In the genomic region with DNA sequence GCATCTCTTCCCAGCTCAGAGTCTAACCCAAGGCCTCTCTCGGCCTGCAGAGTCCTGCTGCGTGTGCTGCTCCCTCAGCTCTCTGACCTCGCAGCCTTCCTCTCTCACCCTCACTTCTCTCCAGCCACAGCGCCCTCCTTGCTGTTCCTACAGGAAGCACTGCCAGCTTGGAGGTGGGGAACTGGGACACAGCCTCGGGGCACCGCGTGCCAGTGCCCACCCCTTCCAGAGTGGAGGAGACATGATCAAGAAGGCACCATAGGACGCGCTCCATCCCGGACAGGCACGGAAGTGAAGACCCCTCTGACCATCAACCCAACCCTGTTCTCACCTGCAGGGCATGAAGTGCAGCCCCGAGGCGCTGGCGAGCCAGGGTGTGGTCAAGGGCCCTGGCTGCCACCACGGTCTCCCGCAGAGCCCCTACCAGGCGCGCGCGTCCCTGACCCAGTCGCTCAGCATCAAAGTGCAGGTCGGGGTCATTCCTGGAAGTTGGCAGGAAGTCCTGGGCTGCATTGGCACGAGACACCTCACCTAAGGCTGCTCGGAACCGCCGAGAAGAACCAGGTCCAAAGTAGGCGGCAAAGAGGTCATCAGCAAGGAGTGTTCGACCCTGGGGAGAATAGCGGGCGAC, we compare ENCODE assay signal across 15 cellular contexts. TPM values are rescaled to one million over a fixed set of nuclear protein-coding genes. Genes with fewer than 3 reads are reported as not detected.
DNase-seq lines count a peak whose midpoint lies in the region; ATAC-seq lines count a peak whose summit lies in the region.
"Had no signal": no experiment of that assay in that cellular context is flagged by ENCODE, and none has a peak within 500 bp of the region (broad histone marks: within the 10 kb centered on the region; RNA-seq: fewer than 3 reads in every experiment).

No MANE protein-coding gene starts in this region.

- no peak for DNase-seq in stimulated activated naive CD8-positive, alpha-beta T cell treated with anti-CD3 and anti-CD28 coated beads, Interleukin-15, amount 100 ng/mL, for 72 hours
- DNase-seq in cerebellum (ENCODE audit: low spot score): no peak
- no peak for DNase-seq in LoVo (ENCODE audit: low spot score)
- DNase-seq in stimulated activated CD4-positive, alpha-beta T cell treated with anti-CD3 and anti-CD28 coated beads, Interleukin-2, amount 100 ng/mL, for 48 hours: no peak
- DNase-seq in anterior cingulate cortex (lab: John Stamatoyannopoulos, UW): no peak
- DNase-seq: KG1, NCI-H146, NCI-H446 had no signal

- peaks cover 27 to 32% of the 10 kb centered on the region in 2 donors for H3K4me1 ChIP-seq in mucosa of rectum (ENCODE audit: control insufficient read depth in 2 of 2, insufficient read depth in 2 of 2, low read length in 2 of 2)

- H3K4me1 Mint-ChIP-seq in stimulated activated naive CD8-positive, alpha-beta T cell treated with anti-CD3 and anti-CD28 coated beads, Interleukin-15, Interleukin-2, amounts not matched to agents 100 ng/mL and 50 ng/mL, for 24 hours (ENCODE audit: low read depth): peaks cover 61% of the 10 kb centered on the region
- peaks cover 61% of the 10 kb centered on the region for H3K4me1 Mint-ChIP-seq in stimulated activated naive CD8-positive, alpha-beta T cell treated with anti-CD3 and anti-CD28 coated beads, Interleukin-15, amount 100 ng/mL, for 72 hours
- H3K4me1 Mint-ChIP-seq in activated T-helper 17 cell treated with anti-CD3 and anti-CD28 coated beads, Interleukin-2, amount 50 U/mL, for 72 hours: peaks cover 22% of the 10 kb centered on the region

- peak overlapping the region; percentile 53 for H3K27ac Mint-ChIP-seq in stimulated activated naive CD8-positive, alpha-beta T cell treated with anti-CD3 and anti-CD28 coated beads, Interleukin-15, Interleukin-2, amounts not matched to agents 100 ng/mL and 50 ng/mL, for 24 hours
- H3K27ac Mint-ChIP-seq in stimulated activated naive CD8-positive, alpha-beta T cell treated with anti-CD3 and anti-CD28 coated beads, Interleukin-15, amount 100 ng/mL, for 72 hours: peak overlapping the region in 1 of 2 donors; percentile 91
- peak overlapping the region; percentile 82 for H3K27ac Mint-ChIP-seq in activated T-helper 17 cell treated with anti-CD3 and anti-CD28 coated beads, Interleukin-2, amount 50 U/mL, for 72 hours

- no peaks in the 10 kb centered on the region for H3K27me3 ChIP-seq in mucosa of rectum (ENCODE audit: control insufficient read depth in 2 of 2, insufficient read depth in 2 of 2, low read length in 2 of 2)
- H3K27me3 ChIP-seq: pancreas had no signal

- peaks cover 10 to 12% of the 10 kb centered on the region in 2 donors for H3K36me3 ChIP-seq in mucosa of rectum (ENCODE audit: control insufficient read depth in 2 of 2, insufficient read depth in 2 of 2, low read length in 2 of 2)

- no peak overlapping the region for H3K4me3 ChIP-seq in mucosa of rectum (ENCODE audit: low read length in 2 of 2)

- no peak overlapping the region for H3K4me3 Mint-ChIP-seq in stimulated activated naive CD8-positive, alpha-beta T cell treated with anti-CD3 and anti-CD28 coated beads, Interleukin-15, Interleukin-2, amounts not matched to agents 100 ng/mL and 50 ng/mL, for 24 hours
- H3K4me3 Mint-ChIP-seq in stimulated activated naive CD8-positive, alpha-beta T cell treated with anti-CD3 and anti-CD28 coated beads, Interleukin-15, amount 100 ng/mL, for 72 hours: peak overlapping the region in 1 of 2 donors; percentile 84
- peak overlapping the region; percentile 64 for H3K4me3 Mint-ChIP-seq in activated T-helper 17 cell treated with anti-CD3 and anti-CD28 coated beads, Interleukin-2, amount 50 U/mL, for 72 hours

- ATAC-seq in stimulated activated naive CD8-positive, alpha-beta T cell treated with anti-CD3 and anti-CD28 coated beads, Interleukin-15, amount 100 ng/mL, for 72 hours: no peak
- no peak for ATAC-seq in activated T-helper 17 cell treated with anti-CD3 and anti-CD28 coated beads, Interleukin-2, amount 50 U/mL, for 72 hours (replicated peaks)
- ATAC-seq: activated CD4-positive, CD25-positive, alpha-beta regulatory T cell treated with anti-CD3 and anti-CD28 coated beads, Interleukin-2, amount 50 U/mL, for 24 hours had no signal

- no peaks in the 10 kb centered on the region for H3K27me3 Mint-ChIP-seq in stimulated activated naive CD8-positive, alpha-beta T cell treated with anti-CD3 and anti-CD28 coated beads, Interleukin-15, Interleukin-2, amounts not matched to agents 100 ng/mL and 50 ng/mL, for 24 hours
- H3K27me3 Mint-ChIP-seq in stimulated activated naive CD8-positive, alpha-beta T cell treated with anti-CD3 and anti-CD28 coated beads, Interleukin-15, amount 100 ng/mL, for 72 hours: peaks cover 8% of the 10 kb centered on the region
- no peaks in the 10 kb centered on the region for H3K27me3 Mint-ChIP-seq in activated T-helper 17 cell treated with anti-CD3 and anti-CD28 coated beads, Interleukin-2, amount 50 U/mL, for 72 hours

- no peaks in the 10 kb centered on the region for H3K9me3 Mint-ChIP-seq in stimulated activated naive CD8-positive, alpha-beta T cell treated with anti-CD3 and anti-CD28 coated beads, Interleukin-15, Interleukin-2, amounts not matched to agents 100 ng/mL and 50 ng/mL, for 24 hours
- no peaks in the 10 kb centered on the region for H3K9me3 Mint-ChIP-seq in stimulated activated naive CD8-positive, alpha-beta T cell treated with anti-CD3 and anti-CD28 coated beads, Interleukin-15, amount 100 ng/mL, for 72 hours
- no peaks in the 10 kb centered on the region for H3K9me3 Mint-ChIP-seq in activated T-helper 17 cell treated with anti-CD3 and anti-CD28 coated beads, Interleukin-2, amount 50 U/mL, for 72 hours

- H3K27ac ChIP-seq in mucosa of rectum (ENCODE audit: low read depth in 2 of 2, low read length in 2 of 2): peak overlapping the region; percentile 74 to 85
- H3K27ac ChIP-seq: C4-2B had no signal

- H3K9ac ChIP-seq in mucosa of rectum (ENCODE audit: low read depth in 1 of 2, low read length in 2 of 2): peak overlapping the region; percentile 32 to 66

- H3K36me3 Mint-ChIP-seq in stimulated activated naive CD8-positive, alpha-beta T cell treated with anti-CD3 and anti-CD28 coated beads, Interleukin-15, Interleukin-2, amounts not matched to agents 100 ng/mL and 50 ng/mL, for 24 hours (ENCODE audit: low read depth): peaks cover 24% of the 10 kb centered on the region
- H3K36me3 Mint-ChIP-seq in activated T-helper 17 cell treated with anti-CD3 and anti-CD28 coated beads, Interleukin-2, amount 50 U/mL, for 72 hours (ENCODE audit: low read depth): peaks cover 9% of the 10 kb centered on the region

- H3K9me3 ChIP-seq in mucosa of rectum (ENCODE audit: control insufficient read depth in 2 of 2, low read length in 2 of 2): no peaks in the 10 kb centered on the region
- H3K9me3 ChIP-seq: pancreas had no signal

RNA-seq across cellular contexts. Expression of a gene that starts 1.4 kb away (rescaled TPM):
- total RNA-seq in activated T-helper 17 cell treated with anti-CD3 and anti-CD28 coated beads, Interleukin-2, amount 50 U/mL, for 72 hours: 1 to 10 TPM; 2.9 to 4.2 TPM
- total RNA-seq in cerebellum: 0.36 TPM
- total RNA-seq: subcutaneous adipose tissue had no signal

RNA-seq across cellular contexts. Expression of a gene that starts 13.3 kb away (rescaled TPM):
- total RNA-seq in activated T-helper 17 cell treated with anti-CD3 and anti-CD28 coated beads, Interleukin-2, amount 50 U/mL, for 72 hours: 10 to 100 TPM; 12.1 to 18.9 TPM
- not detected for total RNA-seq in cerebellum

RNA-seq across cellular contexts. Expression of a gene that starts 19.8 kb away (rescaled TPM):
- total RNA-seq in activated T-helper 17 cell treated with anti-CD3 and anti-CD28 coated beads, Interleukin-2, amount 50 U/mL, for 72 hours: 100 to 1,000 TPM in 1 of 2 donors, 10 to 100 TPM in 1; 75.3 to 134 TPM
- 23.0 TPM for total RNA-seq in cerebellum

RNA-seq across cellular contexts. Expression of a gene that starts 31.0 kb away (rescaled TPM):
- 100 to 1,000 TPM in 1 of 2 donors, 10 to 100 TPM in 1; 92.5 to 139 TPM for total RNA-seq in activated T-helper 17 cell treated with anti-CD3 and anti-CD28 coated beads, Interleukin-2, amount 50 U/mL, for 72 hours
- 17.7 TPM for total RNA-seq in cerebellum

RNA-seq across cellular contexts. Expression of a gene that starts 35.9 kb away (rescaled TPM):
- total RNA-seq in activated T-helper 17 cell treated with anti-CD3 and anti-CD28 coated beads, Interleukin-2, amount 50 U/mL, for 72 hours: 10 to 100 TPM; 78.9 to 82.6 TPM
- 11.3 TPM for total RNA-seq in cerebellum
